In the genomic region with DNA sequence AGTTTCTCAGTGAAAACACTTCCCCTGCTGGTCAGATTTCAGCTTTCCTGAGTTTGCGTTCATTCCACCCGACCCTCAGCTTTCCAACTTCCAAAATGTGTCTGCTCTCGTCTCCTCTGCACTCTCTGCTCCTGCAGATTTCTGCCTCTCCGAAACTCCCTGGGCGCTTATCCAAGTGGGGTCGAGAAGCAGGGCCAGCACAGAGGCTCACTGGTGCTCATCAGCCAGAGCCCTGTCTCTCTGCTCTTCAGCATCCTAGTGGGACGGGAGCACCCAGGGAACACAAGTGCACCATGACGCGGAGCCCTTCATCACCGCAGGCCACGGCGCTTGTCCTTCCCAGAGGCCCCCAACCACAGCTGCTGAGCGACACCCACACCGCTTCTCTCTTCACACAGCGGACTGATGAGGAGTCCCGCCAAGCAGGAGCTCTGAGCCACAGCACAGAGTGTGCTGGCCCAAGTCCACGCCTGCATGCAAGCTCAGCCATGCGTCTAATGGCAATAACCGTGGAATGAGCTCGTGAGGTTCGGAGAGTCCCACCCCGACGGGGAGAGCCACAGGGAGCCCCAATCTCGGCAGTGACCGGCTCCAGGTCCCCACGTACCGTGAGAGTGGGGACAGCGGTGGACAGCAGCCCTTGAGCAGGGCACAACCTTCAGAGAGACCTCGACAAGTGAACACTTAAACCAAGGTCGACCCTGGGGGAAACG, we compare ENCODE assay signal across 1 cellular context.
TF ChIP-seq lines count a peak whose summit lies in the region.

No MANE protein-coding gene starts in this region.

TF ChIP-seq in H1, 55 proteins besides CTCF, POLR2A, EP300 and RAD21:
- TF ChIP-seq KDM4A (IDR thresholded peaks at IDR 0.05; ENCODE audit: low read depth, low read length, severe bottlenecking), result no peak
- TF ChIP-seq HDAC6 (IDR thresholded peaks at IDR 0.05; ENCODE audit: low read depth, low read length), result no peak
- no peak for TF ChIP-seq KDM5A (IDR thresholded peaks at IDR 0.05; ENCODE audit: low read length)
- TF ChIP-seq SP2 (IDR thresholded peaks at IDR 0.05; ENCODE audit: low read length), result no peak
- no peak for TF ChIP-seq CHD2 (IDR thresholded peaks at IDR 0.05; ENCODE audit: low read length)
- TF ChIP-seq TAF1 (IDR thresholded peaks at IDR 0.05; ENCODE audit: low read depth, low read length), result no peak
- TF ChIP-seq TCF12 (IDR thresholded peaks at IDR 0.05; ENCODE audit: low read depth, low read length), result no peak
- TF ChIP-seq SP4 (IDR thresholded peaks at IDR 0.05; ENCODE audit: low read length), result no peak
- TF ChIP-seq MAFK (IDR thresholded peaks at IDR 0.05; ENCODE audit: low read depth, low read length), result no peak
- no peak for TF ChIP-seq EGR1 (IDR thresholded peaks at IDR 0.05; ENCODE audit: borderline replicate concordance, low read depth, low read length)
- TF ChIP-seq, protein P1, sequence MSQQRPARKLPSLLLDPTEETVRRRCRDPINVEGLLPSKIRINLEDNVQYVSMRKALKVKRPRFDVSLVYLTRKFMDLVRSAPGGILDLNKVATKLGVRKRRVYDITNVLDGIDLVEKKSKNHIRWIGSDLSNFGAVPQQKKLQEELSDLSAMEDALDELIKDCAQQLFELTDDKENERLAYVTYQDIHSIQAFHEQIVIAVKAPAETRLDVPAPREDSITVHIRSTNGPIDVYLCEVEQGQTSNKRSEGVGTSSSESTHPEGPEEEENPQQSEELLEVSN (IDR thresholded peaks at IDR 0.05), result no peak
- no peak for TF ChIP-seq SP1 (IDR thresholded peaks at IDR 0.05; ENCODE audit: low read depth, low read length)
- no peak for TF ChIP-seq BRCA1 (IDR thresholded peaks at IDR 0.05; ENCODE audit: low read depth, low read length)
- TF ChIP-seq SRF (IDR thresholded peaks at IDR 0.05; ENCODE audit: low read depth, low read length), result no peak
- no peak for TF ChIP-seq SUZ12 (IDR thresholded peaks at IDR 0.05; ENCODE audit: low read length)
- TF ChIP-seq CBX5 (IDR thresholded peaks at IDR 0.05; ENCODE audit: low read depth, low read length), result no peak
- TF ChIP-seq TBP (IDR thresholded peaks at IDR 0.05; ENCODE audit: low read depth, low read length), result no peak
- TF ChIP-seq NANOG (IDR thresholded peaks at IDR 0.05; ENCODE audit: insufficient read depth, low read depth, low read length, poor library complexity, severe bottlenecking), result no peak
